ENCODE assay signal across 1 cellular context in the genomic region with DNA sequence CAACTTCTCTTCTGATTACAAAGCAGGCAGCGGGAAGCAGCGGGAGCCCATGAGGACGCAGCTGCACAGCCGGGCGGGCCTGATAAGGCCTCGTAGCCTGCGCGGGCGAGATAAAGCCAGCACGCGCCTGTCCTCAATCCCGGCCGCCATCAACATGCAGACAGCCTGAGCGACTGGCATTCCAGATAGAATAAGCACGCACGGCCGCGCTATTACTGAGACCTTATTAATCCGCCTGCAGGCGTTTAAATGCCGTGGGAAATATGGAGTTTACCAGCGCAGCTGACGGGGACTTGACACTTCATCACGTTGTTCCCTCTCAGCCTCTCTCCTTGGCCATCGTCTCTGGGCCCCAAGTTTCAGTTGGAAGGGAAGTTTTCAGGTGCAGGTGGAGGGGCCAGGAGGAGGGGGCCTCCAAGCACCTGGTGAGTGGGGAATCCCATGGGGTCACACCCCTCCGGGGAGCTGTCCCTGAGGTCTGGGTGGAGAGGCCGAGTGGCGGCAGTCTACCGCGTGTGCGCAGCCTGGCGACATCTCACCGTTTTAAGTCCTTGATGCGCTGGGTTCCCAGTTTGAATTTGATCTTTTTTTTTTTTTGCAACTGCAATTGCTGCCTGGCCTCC.
TF ChIP-seq lines count a peak whose summit lies in the region.

No MANE protein-coding gene starts in this region.

TF ChIP-seq in K562, 482 proteins besides CTCF, POLR2A, EP300 and RAD21 (continued from another document and continues in another):
- TF ChIP-seq ZNF232 (CRISPR knock-in tag; IDR thresholded peaks at IDR 0.05) (0 out of 2 replicates have a peak, but pooled peaks have one; percentile 29), ZNF561 (CRISPR knock-in tag; conservative IDR thresholded peaks at IDR 0.05) (no peak), BRD4 (IDR thresholded peaks at IDR 0.05) (no peak; the same call in 1 of the 2 replicates), TAF9B (IDR thresholded peaks at IDR 0.05; ENCODE audit: partially characterized antibody) (peak; percentile 87), ATF7 (IDR thresholded peaks at IDR 0.05) (peak; percentile 85), ZNF184 (CRISPR knock-in tag; IDR thresholded peaks at IDR 0.05) (no peak), THRAP3 (IDR thresholded peaks at IDR 0.05; ENCODE audit: borderline replicate concordance) (no peak), NR2C2 (CRISPR knock-in tag; IDR thresholded peaks at IDR 0.05) (peak; percentile 71; the same call in 1 of the 2 replicates), NR2C2 (tag; IDR thresholded peaks at IDR 0.05) (peak; percentile 73), GATAD2A (IDR thresholded peaks at IDR 0.05) (no peak), NRF1 (conservative IDR thresholded peaks at IDR 0.05 in 1 of 2, IDR thresholded peaks at IDR 0.05 in 1 of 2) (peak; percentile 77 to 82), ZNF165 (CRISPR knock-in tag; IDR thresholded peaks at IDR 0.05; ENCODE audit: borderline replicate concordance) (peak; percentile 58; the same call in 1 of the 2 replicates), STAT5B (CRISPR knock-in tag; IDR thresholded peaks at IDR 0.05) (no peak), XRCC4 (IDR thresholded peaks at IDR 0.05; ENCODE audit: extremely low read depth, insufficient read depth, insufficient read length) (no peak), SLC30A9 (CRISPR knock-in tag; IDR thresholded peaks at IDR 0.05) (no peak), IRF2 (CRISPR knock-in tag; IDR thresholded peaks at IDR 0.05) (no peak), ILK (tag; IDR thresholded peaks at IDR 0.05; ENCODE audit: borderline replicate concordance, low read depth) (0 out of 2 replicates have a peak, but pooled peaks have one; percentile 55), STAT5A (IDR thresholded peaks at IDR 0.05; ENCODE audit: borderline replicate concordance, low read length) (peak; percentile 98), EWSR1 (IDR thresholded peaks at IDR 0.05; ENCODE audit: borderline replicate concordance, low read depth, partially characterized antibody) (no peak), GATAD2B (IDR thresholded peaks at IDR 0.05; ENCODE audit: borderline replicate concordance) (peak; percentile 96), CHD4 (IDR thresholded peaks at IDR 0.05; ENCODE audit: insufficient read depth, insufficient replicate concordance, low read depth, low read length, poor library complexity, severe bottlenecking) (no peak), GTF2A2 (tag; IDR thresholded peaks at IDR 0.05) (no peak), POLR3G (IDR thresholded peaks at IDR 0.05; ENCODE audit: extremely low read depth, insufficient read length, insufficient replicate concordance) (no peak), KDM5B (IDR thresholded peaks at IDR 0.05; ENCODE audit: insufficient replicate concordance, low read depth, low read length) (no peak), TEAD1 (CRISPR knock-in tag; IDR thresholded peaks at IDR 0.05) (peak; percentile 96 to 97), ZNF699 (CRISPR knock-in tag; IDR thresholded peaks at IDR 0.05; ENCODE audit: insufficient replicate concordance) (no peak), NFE2 (IDR thresholded peaks at IDR 0.05; ENCODE audit: low read depth) (peak; percentile 60), NFYB (IDR thresholded peaks at IDR 0.05; ENCODE audit: extremely low read depth, insufficient read length) (no peak), PML (IDR thresholded peaks at IDR 0.05; ENCODE audit: low read length) (peak; percentile 99), RBBP5 (IDR thresholded peaks at IDR 0.05; ENCODE audit: borderline replicate concordance, insufficient read depth, low read length, poor library complexity, severe bottlenecking) (peak; percentile 67), SAFB (IDR thresholded peaks at IDR 0.05; ENCODE audit: borderline replicate concordance, low read depth, low read length) (no peak), ZBED1 (IDR thresholded peaks at IDR 0.05) (peak; percentile 97), MECOM (CRISPR knock-in tag; IDR thresholded peaks at IDR 0.05) (peak; percentile 95), SMAD2 (IDR thresholded peaks at IDR 0.05; ENCODE audit: low read depth, low read length) (no peak), ATF1 (CRISPR knock-in tag; IDR thresholded peaks at IDR 0.05) (no peak), ATF1 (tag; IDR thresholded peaks at IDR 0.05) (peak; percentile 92), MAFG (tag; conservative IDR thresholded peaks at IDR 0.05) (no peak; the same call in 1 of the 2 replicates), ZNF785 (CRISPR knock-in tag; IDR thresholded peaks at IDR 0.05) (no peak), CCAR2 (IDR thresholded peaks at IDR 0.05; ENCODE audit: low read depth, low read length) (no peak), HDAC6 (IDR thresholded peaks at IDR 0.05; ENCODE audit: low read depth, low read length) (no peak), HIVEP1 (CRISPR knock-in tag; IDR thresholded peaks at IDR 0.05) (peak; percentile 94), ZC3H11A (IDR thresholded peaks at IDR 0.05; ENCODE audit: low read depth, low read length) (0 out of 2 replicates have a peak, but pooled peaks have one; percentile 65), KHSRP (IDR thresholded peaks at IDR 0.05) (peak; percentile 92), ZNF707 (CRISPR knock-in tag; conservative IDR thresholded peaks at IDR 0.05) (peak; percentile 64), EGR1 (conservative IDR thresholded peaks at IDR 0.05) (peak; percentile 76), HDAC1 (IDR thresholded peaks at IDR 0.05) (peak in 1 of 2 experiments; percentile 97; a peak in 2 of 4 replicates), CBFB (CRISPR knock-in tag; IDR thresholded peaks at IDR 0.05) (peak; percentile 74), ZNF589 (CRISPR knock-in tag; IDR thresholded peaks at IDR 0.05; ENCODE audit: low read depth) (peak; percentile 100)
- TF ChIP-seq, protein P1, sequence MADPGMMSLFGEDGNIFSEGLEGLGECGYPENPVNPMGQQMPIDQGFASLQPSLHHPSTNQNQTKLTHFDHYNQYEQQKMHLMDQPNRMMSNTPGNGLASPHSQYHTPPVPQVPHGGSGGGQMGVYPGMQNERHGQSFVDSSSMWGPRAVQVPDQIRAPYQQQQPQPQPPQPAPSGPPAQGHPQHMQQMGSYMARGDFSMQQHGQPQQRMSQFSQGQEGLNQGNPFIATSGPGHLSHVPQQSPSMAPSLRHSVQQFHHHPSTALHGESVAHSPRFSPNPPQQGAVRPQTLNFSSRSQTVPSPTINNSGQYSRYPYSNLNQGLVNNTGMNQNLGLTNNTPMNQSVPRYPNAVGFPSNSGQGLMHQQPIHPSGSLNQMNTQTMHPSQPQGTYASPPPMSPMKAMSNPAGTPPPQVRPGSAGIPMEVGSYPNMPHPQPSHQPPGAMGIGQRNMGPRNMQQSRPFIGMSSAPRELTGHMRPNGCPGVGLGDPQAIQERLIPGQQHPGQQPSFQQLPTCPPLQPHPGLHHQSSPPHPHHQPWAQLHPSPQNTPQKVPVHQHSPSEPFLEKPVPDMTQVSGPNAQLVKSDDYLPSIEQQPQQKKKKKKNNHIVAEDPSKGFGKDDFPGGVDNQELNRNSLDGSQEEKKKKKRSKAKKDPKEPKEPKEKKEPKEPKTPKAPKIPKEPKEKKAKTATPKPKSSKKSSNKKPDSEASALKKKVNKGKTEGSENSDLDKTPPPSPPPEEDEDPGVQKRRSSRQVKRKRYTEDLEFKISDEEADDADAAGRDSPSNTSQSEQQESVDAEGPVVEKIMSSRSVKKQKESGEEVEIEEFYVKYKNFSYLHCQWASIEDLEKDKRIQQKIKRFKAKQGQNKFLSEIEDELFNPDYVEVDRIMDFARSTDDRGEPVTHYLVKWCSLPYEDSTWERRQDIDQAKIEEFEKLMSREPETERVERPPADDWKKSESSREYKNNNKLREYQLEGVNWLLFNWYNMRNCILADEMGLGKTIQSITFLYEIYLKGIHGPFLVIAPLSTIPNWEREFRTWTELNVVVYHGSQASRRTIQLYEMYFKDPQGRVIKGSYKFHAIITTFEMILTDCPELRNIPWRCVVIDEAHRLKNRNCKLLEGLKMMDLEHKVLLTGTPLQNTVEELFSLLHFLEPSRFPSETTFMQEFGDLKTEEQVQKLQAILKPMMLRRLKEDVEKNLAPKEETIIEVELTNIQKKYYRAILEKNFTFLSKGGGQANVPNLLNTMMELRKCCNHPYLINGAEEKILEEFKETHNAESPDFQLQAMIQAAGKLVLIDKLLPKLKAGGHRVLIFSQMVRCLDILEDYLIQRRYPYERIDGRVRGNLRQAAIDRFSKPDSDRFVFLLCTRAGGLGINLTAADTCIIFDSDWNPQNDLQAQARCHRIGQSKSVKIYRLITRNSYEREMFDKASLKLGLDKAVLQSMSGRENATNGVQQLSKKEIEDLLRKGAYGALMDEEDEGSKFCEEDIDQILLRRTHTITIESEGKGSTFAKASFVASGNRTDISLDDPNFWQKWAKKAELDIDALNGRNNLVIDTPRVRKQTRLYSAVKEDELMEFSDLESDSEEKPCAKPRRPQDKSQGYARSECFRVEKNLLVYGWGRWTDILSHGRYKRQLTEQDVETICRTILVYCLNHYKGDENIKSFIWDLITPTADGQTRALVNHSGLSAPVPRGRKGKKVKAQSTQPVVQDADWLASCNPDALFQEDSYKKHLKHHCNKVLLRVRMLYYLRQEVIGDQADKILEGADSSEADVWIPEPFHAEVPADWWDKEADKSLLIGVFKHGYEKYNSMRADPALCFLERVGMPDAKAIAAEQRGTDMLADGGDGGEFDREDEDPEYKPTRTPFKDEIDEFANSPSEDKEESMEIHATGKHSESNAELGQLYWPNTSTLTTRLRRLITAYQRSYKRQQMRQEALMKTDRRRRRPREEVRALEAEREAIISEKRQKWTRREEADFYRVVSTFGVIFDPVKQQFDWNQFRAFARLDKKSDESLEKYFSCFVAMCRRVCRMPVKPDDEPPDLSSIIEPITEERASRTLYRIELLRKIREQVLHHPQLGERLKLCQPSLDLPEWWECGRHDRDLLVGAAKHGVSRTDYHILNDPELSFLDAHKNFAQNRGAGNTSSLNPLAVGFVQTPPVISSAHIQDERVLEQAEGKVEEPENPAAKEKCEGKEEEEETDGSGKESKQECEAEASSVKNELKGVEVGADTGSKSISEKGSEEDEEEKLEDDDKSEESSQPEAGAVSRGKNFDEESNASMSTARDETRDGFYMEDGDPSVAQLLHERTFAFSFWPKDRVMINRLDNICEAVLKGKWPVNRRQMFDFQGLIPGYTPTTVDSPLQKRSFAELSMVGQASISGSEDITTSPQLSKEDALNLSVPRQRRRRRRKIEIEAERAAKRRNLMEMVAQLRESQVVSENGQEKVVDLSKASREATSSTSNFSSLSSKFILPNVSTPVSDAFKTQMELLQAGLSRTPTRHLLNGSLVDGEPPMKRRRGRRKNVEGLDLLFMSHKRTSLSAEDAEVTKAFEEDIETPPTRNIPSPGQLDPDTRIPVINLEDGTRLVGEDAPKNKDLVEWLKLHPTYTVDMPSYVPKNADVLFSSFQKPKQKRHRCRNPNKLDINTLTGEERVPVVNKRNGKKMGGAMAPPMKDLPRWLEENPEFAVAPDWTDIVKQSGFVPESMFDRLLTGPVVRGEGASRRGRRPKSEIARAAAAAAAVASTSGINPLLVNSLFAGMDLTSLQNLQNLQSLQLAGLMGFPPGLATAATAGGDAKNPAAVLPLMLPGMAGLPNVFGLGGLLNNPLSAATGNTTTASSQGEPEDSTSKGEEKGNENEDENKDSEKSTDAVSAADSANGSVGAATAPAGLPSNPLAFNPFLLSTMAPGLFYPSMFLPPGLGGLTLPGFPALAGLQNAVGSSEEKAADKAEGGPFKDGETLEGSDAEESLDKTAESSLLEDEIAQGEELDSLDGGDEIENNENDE (IDR thresholded peaks at IDR 0.05; ENCODE audit: low read depth, low read length), result no peak
- TF ChIP-seq, protein P2, sequence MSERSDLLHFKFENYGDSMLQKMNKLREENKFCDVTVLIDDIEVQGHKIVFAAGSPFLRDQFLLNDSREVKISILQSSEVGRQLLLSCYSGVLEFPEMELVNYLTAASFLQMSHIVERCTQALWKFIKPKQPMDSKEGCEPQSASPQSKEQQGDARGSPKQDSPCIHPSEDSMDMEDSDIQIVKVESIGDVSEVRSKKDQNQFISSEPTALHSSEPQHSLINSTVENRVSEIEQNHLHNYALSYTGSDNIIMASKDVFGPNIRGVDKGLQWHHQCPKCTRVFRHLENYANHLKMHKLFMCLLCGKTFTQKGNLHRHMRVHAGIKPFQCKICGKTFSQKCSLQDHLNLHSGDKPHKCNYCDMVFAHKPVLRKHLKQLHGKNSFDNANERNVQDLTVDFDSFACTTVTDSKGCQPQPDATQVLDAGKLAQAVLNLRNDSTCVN (CRISPR knock-in tag; IDR thresholded peaks at IDR 0.05), result no peak
- TF ChIP-seq, protein P3, sequence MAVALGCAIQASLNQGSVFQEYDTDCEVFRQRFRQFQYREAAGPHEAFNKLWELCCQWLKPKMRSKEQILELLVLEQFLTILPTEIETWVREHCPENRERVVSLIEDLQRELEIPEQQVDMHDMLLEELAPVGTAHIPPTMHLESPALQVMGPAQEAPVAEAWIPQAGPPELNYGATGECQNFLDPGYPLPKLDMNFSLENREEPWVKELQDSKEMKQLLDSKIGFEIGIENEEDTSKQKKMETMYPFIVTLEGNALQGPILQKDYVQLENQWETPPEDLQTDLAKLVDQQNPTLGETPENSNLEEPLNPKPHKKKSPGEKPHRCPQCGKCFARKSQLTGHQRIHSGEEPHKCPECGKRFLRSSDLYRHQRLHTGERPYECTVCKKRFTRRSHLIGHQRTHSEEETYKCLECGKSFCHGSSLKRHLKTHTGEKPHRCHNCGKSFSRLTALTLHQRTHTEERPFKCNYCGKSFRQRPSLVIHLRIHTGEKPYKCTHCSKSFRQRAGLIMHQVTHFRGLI (CRISPR knock-in tag; IDR thresholded peaks at IDR 0.05), result peak; percentile 95
- TF ChIP-seq, protein P4, sequence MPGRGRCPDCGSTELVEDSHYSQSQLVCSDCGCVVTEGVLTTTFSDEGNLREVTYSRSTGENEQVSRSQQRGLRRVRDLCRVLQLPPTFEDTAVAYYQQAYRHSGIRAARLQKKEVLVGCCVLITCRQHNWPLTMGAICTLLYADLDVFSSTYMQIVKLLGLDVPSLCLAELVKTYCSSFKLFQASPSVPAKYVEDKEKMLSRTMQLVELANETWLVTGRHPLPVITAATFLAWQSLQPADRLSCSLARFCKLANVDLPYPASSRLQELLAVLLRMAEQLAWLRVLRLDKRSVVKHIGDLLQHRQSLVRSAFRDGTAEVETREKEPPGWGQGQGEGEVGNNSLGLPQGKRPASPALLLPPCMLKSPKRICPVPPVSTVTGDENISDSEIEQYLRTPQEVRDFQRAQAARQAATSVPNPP (IDR thresholded peaks at IDR 0.05; ENCODE audit: borderline replicate concordance, insufficient read depth, insufficient read length), result no peak
- TF ChIP-seq, protein P5, sequence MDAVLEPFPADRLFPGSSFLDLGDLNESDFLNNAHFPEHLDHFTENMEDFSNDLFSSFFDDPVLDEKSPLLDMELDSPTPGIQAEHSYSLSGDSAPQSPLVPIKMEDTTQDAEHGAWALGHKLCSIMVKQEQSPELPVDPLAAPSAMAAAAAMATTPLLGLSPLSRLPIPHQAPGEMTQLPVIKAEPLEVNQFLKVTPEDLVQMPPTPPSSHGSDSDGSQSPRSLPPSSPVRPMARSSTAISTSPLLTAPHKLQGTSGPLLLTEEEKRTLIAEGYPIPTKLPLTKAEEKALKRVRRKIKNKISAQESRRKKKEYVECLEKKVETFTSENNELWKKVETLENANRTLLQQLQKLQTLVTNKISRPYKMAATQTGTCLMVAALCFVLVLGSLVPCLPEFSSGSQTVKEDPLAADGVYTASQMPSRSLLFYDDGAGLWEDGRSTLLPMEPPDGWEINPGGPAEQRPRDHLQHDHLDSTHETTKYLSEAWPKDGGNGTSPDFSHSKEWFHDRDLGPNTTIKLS (IDR thresholded peaks at IDR 0.05; ENCODE audit: borderline replicate concordance, low read depth), result peak; percentile 64
